ENCODE assay signal across 9 cellular contexts in genomic region chr15:57158589-57158988, GRCh38.
DNase-seq lines count a peak whose midpoint lies in the region; ATAC-seq and TF ChIP-seq lines count a peak whose summit lies in the region.
"Had no signal": no experiment of that assay in that cellular context is flagged by ENCODE, and none has a peak within 500 bp of the region (broad histone marks: within the 10 kb centered on the region; RNA-seq: fewer than 3 reads in every experiment).

No MANE protein-coding gene starts in this region.

- no peak overlapping the region for H3K27ac Mint-ChIP-seq in T-helper 2 cell treated with Interferon-gamma antibody and Interleukin-4, amounts not matched to agents 5 μg/mL and 100 μg/mL, for 36 hours
- H3K27ac Mint-ChIP-seq: activated T-cell treated with anti-CD3 and anti-CD28 coated beads, Interleukin-2, amount 50 U/mL, for 72 hours had no signal

- H3K4me1 Mint-ChIP-seq in T-helper 2 cell treated with Interferon-gamma antibody and Interleukin-4, amounts not matched to agents 5 μg/mL and 100 μg/mL, for 36 hours (ENCODE audit: low read depth) = peaks cover 14% of the 10 kb centered on the region

- no peaks in the 10 kb centered on the region for H3K27me3 Mint-ChIP-seq in T-helper 2 cell treated with Interferon-gamma antibody and Interleukin-4, amounts not matched to agents 5 μg/mL and 100 μg/mL, for 36 hours (ENCODE audit: low read depth)

- in situ Hi-C loops in Caki2 (cut with HindIII; ENCODE audit: low pct_unique_long_range_greater_than_20kb, low sequenced_read_pairs) = no loop called here

- no peaks in the 10 kb centered on the region for H3K27me3 ChIP-seq in kidney epithelial cell (ENCODE audit: control insufficient read depth, insufficient read depth, low read length)

- no peak overlapping the region for H3K4me3 Mint-ChIP-seq in T-helper 2 cell treated with Interferon-gamma antibody and Interleukin-4, amounts not matched to agents 5 μg/mL and 100 μg/mL, for 36 hours
- H3K4me3 Mint-ChIP-seq: activated T-cell treated with anti-CD3 and anti-CD28 coated beads, Interleukin-2, amount 50 U/mL, for 72 hours had no signal

- ATAC-seq in GM18873 (IDR thresholded peaks at IDR 0.05; ENCODE audit: low FRiP score, unreplicated experiment) = no peak

- no peaks in the 10 kb centered on the region for H3K36me3 ChIP-seq in kidney epithelial cell (ENCODE audit: control insufficient read depth, insufficient read depth, low read length)

- H3K36me3 Mint-ChIP-seq in T-helper 2 cell treated with Interferon-gamma antibody and Interleukin-4, amounts not matched to agents 5 μg/mL and 100 μg/mL, for 36 hours (ENCODE audit: low read depth) = peaks cover 14% of the 10 kb centered on the region

- DNase-seq in Caki2 (ENCODE audit: low read depth) = peak; percentile 16
- DNase-seq in NCI-H1092 treated with DMSO at 0.1 percent for 48 hours (lab: John Stamatoyannopoulos, UW) = peak; percentile 85
- peak in 36 of 56 donors; percentile 4 to 82 (median 34) for DNase-seq in amygdala (lab: John Stamatoyannopoulos, UW)
- peak; percentile 9 for DNase-seq in kidney epithelial cell (ENCODE audit: low read depth)
- no peak for DNase-seq in T-helper 2 cell treated with Interferon-gamma antibody and Interleukin-4, amounts not matched to agents 5 μg/mL and 100 μg/mL, for 36 hours (ENCODE audit: low spot score)
- DNase-seq in stimulated activated CD4-positive, alpha-beta T cell treated with anti-CD3 and anti-CD28 coated beads, Interleukin-4, amount 100 ng/mL, for 1 hour = no peak
- no peak for DNase-seq in activated T-cell treated with anti-CD3 and anti-CD28 coated beads, Interleukin-2, amount 50 U/mL, for 1 hour
- DNase-seq: activated T-cell treated with anti-CD3 and anti-CD28 coated beads, Interleukin-2, amount 50 U/mL, for 72 hours had no signal

- no peak overlapping the region for H3K4me3 ChIP-seq in kidney epithelial cell (ENCODE audit: low read depth, low read length)

- peaks cover 6% of the 10 kb centered on the region for H3K9me3 Mint-ChIP-seq in T-helper 2 cell treated with Interferon-gamma antibody and Interleukin-4, amounts not matched to agents 5 μg/mL and 100 μg/mL, for 36 hours
- H3K9me3 Mint-ChIP-seq: activated T-cell treated with anti-CD3 and anti-CD28 coated beads, Interleukin-2, amount 50 U/mL, for 72 hours had no signal

- TF ChIP-seq CTCF in kidney epithelial cell (IDR thresholded peaks at IDR 0.05; ENCODE audit: insufficient read depth, low read length, poor library complexity, severe bottlenecking) = no peak

Comparison
In these comparisons a context has a peak if more than half of its experiments do, and no peak if none do; other contexts are left out.
1. DNase-seq: peak in Caki2 (single experiment), NCI-H1092 treated with DMSO at 0.1 percent for 48 hours (single experiment), amygdala (36 of 56) and kidney epithelial cell (single experiment); none in T-helper 2 cell treated with Interferon-gamma antibody and Interleukin-4, amounts not matched to agents 5 μg/mL and 100 μg/mL, for 36 hours (single experiment), stimulated activated CD4-positive, alpha-beta T cell treated with anti-CD3 and anti-CD28 coated beads, Interleukin-4, amount 100 ng/mL, for 1 hour (single experiment) and activated T-cell treated with anti-CD3 and anti-CD28 coated beads, Interleukin-2, amount 50 U/mL, for 1 hour (single experiment).